In the genomic region with DNA sequence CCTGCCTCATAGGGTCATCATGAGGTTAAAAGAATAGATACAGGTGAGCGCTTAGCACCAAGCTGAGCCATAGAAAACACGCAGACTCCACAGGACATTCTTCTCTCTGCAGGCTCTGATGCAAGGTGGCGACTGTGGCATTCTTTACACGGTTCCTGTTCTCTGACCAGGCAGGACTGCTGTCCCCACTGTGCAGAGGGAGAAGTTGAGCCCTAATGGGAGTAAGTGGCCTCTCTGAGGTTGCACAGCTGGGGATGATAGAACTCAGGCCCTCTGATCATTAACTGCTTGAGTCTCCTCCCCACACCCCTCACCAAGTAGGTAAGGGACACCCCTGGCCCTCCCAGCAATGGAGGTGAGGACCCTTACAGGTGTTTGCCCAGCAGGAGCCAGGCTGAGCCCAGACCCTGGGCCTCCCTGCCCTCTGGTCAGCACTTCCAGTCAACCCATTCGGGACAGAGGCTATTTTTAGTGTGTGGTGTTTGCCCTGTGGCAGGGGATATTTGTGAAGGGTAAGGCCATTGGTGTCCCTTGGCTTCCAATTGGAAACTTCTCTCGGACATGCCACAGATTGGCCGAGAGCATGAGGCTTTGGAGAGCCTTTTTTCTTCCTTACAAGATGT, we compare ENCODE assay signal across 18 cellular contexts.
"Had no signal": no experiment of that assay in that cellular context is flagged by ENCODE, and none has a peak within 500 bp of the region (broad histone marks: within the 10 kb centered on the region; RNA-seq: fewer than 3 reads in every experiment).

No MANE protein-coding gene starts in this region.

- H3K9me3 Mint-ChIP-seq: activated T-helper 2 cell treated with anti-CD3 and anti-CD28 coated beads, Interferon-gamma antibody, Interleukin-2, Interleukin-4, amounts not matched to agents 10 μg/mL and 5 μg/mL and 100 μg/mL, durations not matched to agents 14 hours and 24 hours and 36 hours; neural crest cell had no signal

- H3K4me1 ChIP-seq: adrenal gland, ascending aorta, left lung had no signal

- H3K27me3 ChIP-seq: adrenal gland, ascending aorta, brain microvascular endothelial cell had no signal

- H3K9me3 ChIP-seq: adrenal gland, ascending aorta, left lung, tibial artery had no signal

- ATAC-seq: esophagus mucosa; left lung; naive thymus-derived CD4-positive, alpha-beta T cell; stimulated activated naive CD8-positive, alpha-beta T cell treated with anti-CD3 and anti-CD28 coated beads, Interleukin-15, Interleukin-2, amounts not matched to agents 100 U/mL and 50 U/mL, for 24 hours had no signal

- H3K36me3 Mint-ChIP-seq: activated naive CD8-positive, alpha-beta T cell; naive thymus-derived CD4-positive, alpha-beta T cell had no signal

- H3K27ac Mint-ChIP-seq: activated naive CD8-positive, alpha-beta T cell; activated T-helper 2 cell treated with anti-CD3 and anti-CD28 coated beads, Interferon-gamma antibody, Interleukin-2, Interleukin-4, amounts not matched to agents 10 μg/mL and 5 μg/mL and 100 μg/mL, durations not matched to agents 14 hours and 24 hours and 36 hours; naive thymus-derived CD4-positive, alpha-beta T cell had no signal

- H3K27ac ChIP-seq: adrenal gland, ascending aorta, brain microvascular endothelial cell, left lung, tibial artery had no signal

- H3K4me3 Mint-ChIP-seq: activated naive CD8-positive, alpha-beta T cell; naive thymus-derived CD4-positive, alpha-beta T cell; neural crest cell had no signal

- DNase-seq: activated CD4-positive, alpha-beta T cell treated with anti-CD3 and anti-CD28 coated beads for 1 hour; activated naive CD4-positive, alpha-beta T cell; activated T-cell treated with anti-CD3 and anti-CD28 coated beads, Interleukin-2, amount 50 U/mL, for 1 hour; brain microvascular endothelial cell; caudate nucleus; effector memory CD4-positive, alpha-beta T cell; foreskin melanocyte; naive thymus-derived CD4-positive, alpha-beta T cell; stimulated activated CD4-positive, alpha-beta T cell treated with anti-CD3 and anti-CD28 coated beads, Interleukin-4, amount 100 ng/mL, for 4 hours; stimulated activated naive CD8-positive, alpha-beta T cell treated with anti-CD3 and anti-CD28 coated beads, Interleukin-15, Interleukin-2, amounts not matched to agents 100 U/mL and 50 U/mL, for 24 hours; tibial artery had no signal

- H3K36me3 ChIP-seq: adrenal gland, ascending aorta, brain microvascular endothelial cell, left lung, tibial artery had no signal

- H3K4me3 ChIP-seq: adrenal gland, ascending aorta, left lung, tibial artery had no signal
